9 cellular contexts compared by ENCODE assay signal in the genomic region with DNA sequence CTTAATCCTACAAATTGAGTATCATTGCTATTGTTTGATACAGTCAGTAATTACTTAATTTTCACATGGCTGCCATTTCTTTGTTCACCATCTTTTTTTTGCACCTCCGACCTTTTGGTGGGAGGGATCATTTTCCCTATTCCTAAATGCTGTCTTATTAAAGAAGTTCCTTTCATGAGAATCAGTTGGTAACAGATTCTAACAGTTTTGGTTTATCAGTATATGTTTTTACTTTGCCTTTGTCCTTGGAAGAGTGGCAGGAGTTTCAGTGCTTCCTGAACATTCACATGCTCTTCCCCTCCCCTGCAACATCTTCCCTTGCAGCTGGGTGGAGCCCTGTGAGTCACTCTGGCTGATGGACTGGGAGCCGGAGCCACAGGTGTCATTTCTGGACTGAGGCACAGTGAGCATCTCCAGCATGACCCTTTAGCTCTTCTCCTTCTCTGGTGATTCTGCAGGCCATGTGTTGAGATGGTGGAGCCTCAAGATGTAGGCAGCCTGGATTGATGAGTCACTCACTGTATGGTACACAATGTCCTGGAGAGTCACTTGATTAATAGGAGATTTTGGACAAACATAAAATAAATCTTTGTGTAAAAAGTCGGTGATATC.
A peak's percentile ranks its signal among the peaks of the same experiment; 100 is the strongest.
DNase-seq lines count a peak whose midpoint lies in the region; ATAC-seq and TF ChIP-seq lines count a peak whose summit lies in the region.
"Had no signal": no experiment of that assay in that cellular context is flagged by ENCODE, and none has a peak within 500 bp of the region (broad histone marks: within the 10 kb centered on the region; RNA-seq: fewer than 3 reads in every experiment).

No MANE protein-coding gene starts in this region.

- no peak overlapping the region for H3K27ac Mint-ChIP-seq in T-cell

- no peak overlapping the region for H3K4me3 Mint-ChIP-seq in T-cell

- H3K27ac ChIP-seq in dorsolateral prefrontal cortex (peak overlapping the region in 5 of 59 donors; percentile 3 to 45 (median 17)), ovary (no peak overlapping the region), tibial artery (peak overlapping the region in 1 of 2 donors; percentile 11)

- TF ChIP-seq CTCF in dorsolateral prefrontal cortex (IDR thresholded peaks at IDR 0.05 in 54 of 56, conservative IDR thresholded peaks at IDR 0.05 in 2 of 56; ENCODE audit: low read depth in 1 of 56, partially characterized antibody in 56 of 56) (peak in 50 of 56 donors; percentile 10 to 72 (median 47)), ovary (IDR thresholded peaks at IDR 0.05) (no peak), tibial artery (IDR thresholded peaks at IDR 0.05) (no peak)

- H3K9me3 ChIP-seq in ovary (no peaks in the 10 kb centered on the region), tibial artery (no peaks in the 10 kb centered on the region)
- H3K9me3 ChIP-seq: HAP-1 had no signal

- H3K4me1 Mint-ChIP-seq in T-cell, result peaks cover 0 to 6% (median 5%) of the 10 kb centered on the region in 3 donors

- DNase-seq in EL (peak; percentile 19), NCI-H1930 (lab: John Stamatoyannopoulos, UW) (peak; percentile 9 to 23), dorsolateral prefrontal cortex (peak in 5 of 10 donors; percentile 37 to 58 (median 53)), ovary (peak in 4 of 5 donors; percentile 37 to 63 (median 57)), T1000 (lab: John Stamatoyannopoulos, UW) (no peak), T-cell (no peak), T-helper 1 cell (no peak), tibial artery (no peak)

- intact Hi-C loops in dorsolateral prefrontal cortex (cut with DNase I) (loop anchor here (5.0 to 10.0 kb wide), 2 partner anchors 69 to 181 kb away; no protein-coding TSS in a partner anchor), ovary (cut with DNase I) (loop anchor here in 1 of 4 donors (5.0 kb wide), 1 partner anchor 1741 kb away; a partner anchor contains a TSS), tibial artery (cut with DNase I; ENCODE audit: low total_unique reads) (no loop called here)

- CTCF ChIA-PET in T-cell (lab: Charles Lee), result no interaction called here

- H3K36me3 ChIP-seq in ovary (no peaks in the 10 kb centered on the region), tibial artery (no peaks in the 10 kb centered on the region)
- H3K36me3 ChIP-seq: HAP-1 had no signal

- no peaks in the 10 kb centered on the region for H3K36me3 Mint-ChIP-seq in T-cell

- POLR2A ChIA-PET in T-cell (lab: Charles Lee), result no interaction called here

- WGBS in ovary, 3 donors, result 39 to 45% (median 44%) methylated on average over 3 of the region's 3 CpGs

- peaks cover 11% of the 10 kb centered on the region for H3K4me1 ChIP-seq in ovary (ENCODE audit: insufficient read depth)
- peaks cover 0 to 20% (median 12%) of the 10 kb centered on the region in 4 donors for H3K4me1 ChIP-seq in tibial artery
- H3K4me1 ChIP-seq: HAP-1 had no signal

- no peak for ATAC-seq in T-cell (replicated peaks in 1 of 4)

- no peaks in the 10 kb centered on the region for H3K9me3 Mint-ChIP-seq in T-cell

- no peak for TF ChIP-seq POLR2A in ovary (IDR thresholded peaks at IDR 0.05)

- H3K27me3 ChIP-seq in dorsolateral prefrontal cortex, result peaks cover 0 to 3% (median 0%) of the 10 kb centered on the region in 45 donors
- H3K27me3 ChIP-seq in ovary, result no peaks in the 10 kb centered on the region
- no peaks in the 10 kb centered on the region for H3K27me3 ChIP-seq in tibial artery

- H3K27me3 Mint-ChIP-seq in T-cell, result peaks cover 4 to 19% of the 10 kb centered on the region in 2 donors

- no peak for TF ChIP-seq EP300 in ovary (IDR thresholded peaks at IDR 0.05)

- H3K4me3 ChIP-seq in dorsolateral prefrontal cortex, result no peak overlapping the region
- no peak overlapping the region for H3K4me3 ChIP-seq in ovary
- H3K4me3 ChIP-seq in tibial artery, result no peak overlapping the region
- H3K4me3 ChIP-seq: HAP-1 had no signal

Comparison
In these comparisons a context has a peak if more than half of its experiments do, and no peak if none do; other contexts are left out.
1. DNase-seq: peak in EL (single experiment), NCI-H1930 (2 of 2) and ovary (4 of 5); none in T1000 (single experiment), T-cell (0 of 34), T-helper 1 cell (0 of 5) and tibial artery (0 of 2).
2. CTCF ChIP-seq: peak in dorsolateral prefrontal cortex (50 of 56); none in ovary (0 of 3) and tibial artery (0 of 2).